1 cellular context compared by ENCODE assay signal in the genomic region with DNA sequence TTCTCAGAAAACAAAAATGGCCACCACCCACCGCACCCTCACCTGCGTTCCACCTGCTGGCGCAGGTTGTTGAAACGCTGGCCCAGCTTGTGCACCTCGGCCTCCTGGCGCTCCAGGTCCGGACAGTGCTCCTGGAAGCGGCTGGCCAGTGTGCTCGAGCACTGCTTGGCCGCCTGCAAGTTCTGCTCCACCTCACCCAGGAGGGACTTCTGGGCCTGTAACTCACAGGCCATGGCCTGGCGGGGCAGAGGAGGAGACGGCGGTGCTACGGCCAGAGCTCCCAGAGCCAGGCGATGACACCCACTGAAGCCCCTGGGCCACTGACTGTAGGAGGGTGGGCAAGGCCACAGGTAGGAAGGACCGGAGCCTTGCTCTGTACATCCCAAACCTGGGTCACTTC.
A peak's percentile ranks its signal among the peaks of the same experiment; 100 is the strongest.
TF ChIP-seq lines count a peak whose summit lies in the region.

No MANE protein-coding gene starts in this region.

TF ChIP-seq in K562, 482 proteins besides CTCF, POLR2A, EP300 and RAD21:
- TF ChIP-seq ZNF717 (CRISPR knock-in tag; IDR thresholded peaks at IDR 0.05) (no peak), POLR2G (IDR thresholded peaks at IDR 0.05; ENCODE audit: low read depth, low read length) (peak; percentile 40; the same call in 1 of the 2 replicates)
